ENCODE assay signal across 2 cellular contexts in the genomic region with DNA sequence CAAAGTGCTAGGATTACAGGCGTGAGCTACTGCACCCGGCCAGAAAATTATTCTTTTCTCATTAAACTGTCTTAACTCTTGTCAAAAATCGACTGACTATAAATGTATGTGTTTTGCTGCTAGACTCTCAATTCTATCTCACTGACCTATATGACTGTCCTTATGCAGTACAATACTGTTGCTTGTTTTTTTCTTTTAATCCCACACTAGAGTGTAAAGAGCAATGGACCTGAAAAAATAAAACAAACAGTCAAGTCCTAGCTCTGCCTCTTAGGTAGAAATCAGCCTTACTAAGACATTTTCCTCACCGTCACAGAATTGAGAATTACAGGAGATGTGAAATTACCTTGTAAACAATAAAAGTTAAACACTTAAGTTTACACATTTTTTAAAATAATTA.
A peak's percentile ranks its signal among the peaks of the same experiment; 100 is the strongest.
TF ChIP-seq lines count a peak whose summit lies in the region.

No MANE protein-coding gene starts in this region.

TF ChIP-seq in HepG2, 621 proteins besides CTCF, POLR2A, EP300 and RAD21 (continued from another document):
- TF ChIP-seq HDAC1 (CRISPR knock-in tag; IDR thresholded peaks at IDR 0.05), result 0 out of 2 replicates have a peak, but pooled peaks have one; percentile 20
- TF ChIP-seq, protein P1, sequence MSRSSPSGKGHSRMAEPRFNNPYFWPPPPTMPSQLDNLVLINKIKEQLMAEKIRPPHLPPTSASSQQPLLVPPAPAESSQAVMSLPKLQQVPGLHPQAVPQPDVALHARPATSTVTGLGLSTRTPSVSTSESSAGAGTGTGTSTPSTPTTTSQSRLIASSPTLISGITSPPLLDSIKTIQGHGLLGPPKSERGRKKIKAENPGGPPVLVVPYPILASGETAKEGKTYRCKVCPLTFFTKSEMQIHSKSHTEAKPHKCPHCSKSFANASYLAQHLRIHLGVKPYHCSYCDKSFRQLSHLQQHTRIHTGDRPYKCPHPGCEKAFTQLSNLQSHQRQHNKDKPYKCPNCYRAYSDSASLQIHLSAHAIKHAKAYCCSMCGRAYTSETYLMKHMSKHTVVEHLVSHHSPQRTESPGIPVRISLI (CRISPR knock-in tag; IDR thresholded peaks at IDR 0.05; ENCODE audit: borderline replicate concordance), result peak; percentile 73

TF ChIP-seq in GM12891, 5 proteins besides CTCF, POLR2A, EP300 and RAD21 (continued from another document):
- no peak for TF ChIP-seq TAF1 (IDR thresholded peaks at IDR 0.05; ENCODE audit: low read depth, low read length)
